In the genomic region with DNA sequence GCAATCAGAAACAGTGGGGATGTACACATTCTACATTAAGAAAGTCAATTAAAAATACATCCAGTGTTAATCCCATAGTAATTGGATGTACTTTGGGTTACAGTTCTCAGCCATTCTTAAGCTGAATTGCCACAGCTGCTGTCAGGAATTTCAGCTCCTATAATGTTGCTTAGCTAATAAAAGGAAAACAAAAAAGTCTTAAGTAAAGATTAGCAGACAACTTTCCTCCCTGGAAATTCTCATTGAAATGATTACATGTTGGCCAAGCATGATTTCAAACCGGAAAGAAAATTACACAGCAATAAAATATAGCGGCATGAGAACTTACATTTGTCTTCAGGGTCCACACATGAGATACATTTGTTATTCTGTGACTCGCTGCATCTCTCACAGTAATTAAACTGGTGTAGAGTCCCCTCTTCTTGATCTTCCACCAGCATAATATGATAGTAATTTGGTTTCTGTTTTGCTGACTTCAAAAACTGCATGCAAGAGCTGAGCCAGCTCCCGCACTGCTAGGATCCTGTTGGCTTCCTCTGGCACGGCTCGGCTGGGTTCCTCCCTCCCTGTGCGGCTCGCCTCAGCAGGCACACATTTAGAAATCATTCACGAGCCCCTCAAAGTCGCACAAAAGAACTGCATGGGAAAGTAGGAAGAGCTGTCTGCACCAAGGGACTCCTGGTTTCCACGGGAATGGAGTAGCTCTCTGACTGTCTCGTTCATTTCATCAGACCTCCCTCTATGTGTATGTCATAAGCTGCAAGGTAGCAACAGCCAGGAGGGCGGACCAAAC, we compare ENCODE assay signal across 8 cellular contexts. TPM values are rescaled to one million over a fixed set of nuclear protein-coding genes. Genes with fewer than 3 reads are reported as not detected.
DNase-seq lines count a peak whose midpoint lies in the region; ATAC-seq, FAIRE-seq and TF ChIP-seq lines count a peak whose summit lies in the region.

A gene (minus strand): TSS at position 708 of the 793 bp plus-strand sequence. CDS start 1,147 bp downstream, outside the sequence.

- TF ChIP-seq POLR2A in GM12891 (IDR thresholded peaks at IDR 0.05; ENCODE audit: low read depth, low read length): no peak

- FAIRE-seq in GM12891 (lab: Jason Lieb, UNC): no peak

- peaks cover 46% of the 10 kb centered on the region for H3K4me1 Mint-ChIP-seq in neural progenitor cell

- H3K4me3 ChIP-seq in epithelial cell of proximal tubule (ENCODE audit: low read depth, low read length) (peak within 1 kb of the TSS; percentile 51), neural progenitor cell (peak within 1 kb of the TSS; percentile 7)

- no peaks in the 10 kb centered on the region for H3K9me3 Mint-ChIP-seq in neural progenitor cell

- no peaks in the 10 kb centered on the region for H3K79me2 ChIP-seq in neural progenitor cell (ENCODE audit: low read depth)

- DNase-seq in EH (ENCODE audit: low read depth) (peak; percentile 28), OCI-M1 (lab: John Stamatoyannopoulos, UW) (peak; percentile 69), epithelial cell of proximal tubule (ENCODE audit: low read depth) (no peak), neural progenitor cell (ENCODE audit: low spot score) (peak; percentile 55), GF-D8 (lab: John Stamatoyannopoulos, UW) (no peak), GM12891 (ENCODE audit: insufficient read length, low spot score) (no peak)

- H3K4me3 Mint-ChIP-seq in neural progenitor cell: peak within 1 kb of the TSS; percentile 80

- H3K36me3 Mint-ChIP-seq in neural progenitor cell: no peaks in the 10 kb centered on the region

- ATAC-seq in HG03354 (IDR thresholded peaks at IDR 0.05; ENCODE audit: poor library complexity, severe bottlenecking, unreplicated experiment): no peak
- ATAC-seq in HG03159 (IDR thresholded peaks at IDR 0.05; ENCODE audit: unreplicated experiment): no peak

- peak within 1 kb of the TSS; percentile 87 for H3K27ac Mint-ChIP-seq in neural progenitor cell

- H3K4me2 ChIP-seq in neural progenitor cell: peak within 1 kb of the TSS; percentile 67

- no peaks in the 10 kb centered on the region for H3K36me3 ChIP-seq in neural progenitor cell

- peak within 1 kb of the TSS; percentile 58 for H2AFZ ChIP-seq in neural progenitor cell (replicated peaks)

- no peaks in the 10 kb centered on the region for H3F3A ChIP-seq in neural progenitor cell (ENCODE audit: low read depth)

- H3K9ac ChIP-seq in neural progenitor cell: no peak within 1 kb of the TSS

- H4K20me1 ChIP-seq in neural progenitor cell (ENCODE audit: low read depth): no peaks in the 10 kb centered on the region

- H3K27me3 ChIP-seq in neural progenitor cell: no peaks in the 10 kb centered on the region

- H3K27me3 Mint-ChIP-seq in neural progenitor cell (ENCODE audit: insufficient read depth, low read depth): peaks cover 2% of the 10 kb centered on the region

- peak within 1 kb of the TSS; percentile 56 for H3K27ac ChIP-seq in neural progenitor cell

- TF ChIP-seq CTCF in epithelial cell of proximal tubule (conservative IDR thresholded peaks at IDR 0.05; ENCODE audit: low read depth, low read length): no peak
- no peak for TF ChIP-seq CTCF in neural progenitor cell (IDR thresholded peaks at IDR 0.05)

- H3K4me1 ChIP-seq in neural progenitor cell: peaks cover 36% of the 10 kb centered on the region

- H3K9me3 ChIP-seq in neural progenitor cell (ENCODE audit: low read depth): no peaks in the 10 kb centered on the region

TF ChIP-seq in GM12891, 5 proteins besides CTCF, POLR2A, EP300 and RAD21:
- no peak for TF ChIP-seq POLR2AphosphoS5 (IDR thresholded peaks at IDR 0.05; ENCODE audit: low read depth, low read length)
- TF ChIP-seq POU2F2 (IDR thresholded peaks at IDR 0.05; ENCODE audit: low read depth, low read length): no peak
- TF ChIP-seq TAF1 (IDR thresholded peaks at IDR 0.05; ENCODE audit: low read depth, low read length): no peak
- no peak for TF ChIP-seq PAX5 (IDR thresholded peaks at IDR 0.05; ENCODE audit: insufficient read depth, low read length, severe bottlenecking)
- TF ChIP-seq SPI1 (IDR thresholded peaks at IDR 0.05; ENCODE audit: low read depth, low read length): no peak

RNA-seq across cellular contexts. Expression of the gene that starts here (rescaled TPM):
- total RNA-seq in epithelial cell of proximal tubule (not detected in 2 replicates), neural progenitor cell (ENCODE audit: low replicate concordance) (0.19 TPM in 1 of 2 replicates, not detected in the other)
- polyA plus RNA-seq in GM12891 (2012; ENCODE audit: low read depth, missing spikeins): not detected

Comparison
In these comparisons a context has a peak if more than half of its experiments do, and no peak if none do; other contexts are left out.
1. Peak in DNase-seq, H3K4me3 ChIP-seq, H3K27ac ChIP-seq and H3K4me2 ChIP-seq in neural progenitor cell; RNA of the gene not detected or under 1 TPM.
2. DNase-seq: peak in EH (single experiment) and OCI-M1 (single experiment); none in epithelial cell of proximal tubule (single experiment), GF-D8 (single experiment) and GM12891 (single experiment).